28 cellular contexts compared by ENCODE assay signal in genomic region chr12:49787672-49788071, GRCh38.
"Had no signal": no experiment of that assay in that cellular context is flagged by ENCODE, and none has a peak within 500 bp of the region (broad histone marks: within the 10 kb centered on the region; RNA-seq: fewer than 3 reads in every experiment).

No MANE protein-coding gene starts in this region.

- H3K4me1 ChIP-seq: pancreas, prostate gland had no signal

- H3K4me3 ChIP-seq: left lung, lower lobe of right lung, pancreas, prostate gland, skin epidermis, stomach, testis, thyroid gland, upper lobe of right lung had no signal

- H3K36me3 ChIP-seq: pancreas, prostate gland, upper lobe of right lung had no signal

- ATAC-seq: left colon; left lung; lower lobe of right lung; naive thymus-derived CD8-positive, alpha-beta T cell; pancreas; right cardiac atrium; sciatic nerve; stimulated activated effector memory CD8-positive, alpha-beta T cell treated with anti-CD3 and anti-CD28 coated beads, Interleukin-12 subunit alpha, Interleukin-12 subunit beta, amount 100 ng/mL, for 72 hours; upper lobe of right lung had no signal

- H3K4me1 Mint-ChIP-seq: immature natural killer cell; stimulated activated effector memory CD8-positive, alpha-beta T cell treated with anti-CD3 and anti-CD28 coated beads, Interleukin-12 subunit alpha, Interleukin-12 subunit beta, amount 100 ng/mL, for 72 hours had no signal

- H3K9me3 ChIP-seq: lower lobe of right lung, pancreas, prostate gland, stomach, testis, thyroid gland, upper lobe of right lung had no signal

- H3K4me3 Mint-ChIP-seq: immature natural killer cell; naive thymus-derived CD8-positive, alpha-beta T cell; nephron; neural crest cell; stimulated activated effector memory CD8-positive, alpha-beta T cell treated with anti-CD3 and anti-CD28 coated beads, Interleukin-12 subunit alpha, Interleukin-12 subunit beta, amount 100 ng/mL, for 72 hours had no signal

- FAIRE-seq: islet of Langerhans, kidney, pancreas, urothelium cell line had no signal

- H3K27me3 ChIP-seq: left lung, pancreas, stomach, testis, thyroid gland, upper lobe of right lung had no signal

- DNase-seq: hypothalamus; immature natural killer cell; kidney; left colon; left lung; lower lobe of right lung; mammary epithelial cell; mesenchymal stem cell; naive thymus-derived CD8-positive, alpha-beta T cell; nucleus accumbens; pancreas; retina; right cardiac atrium; stimulated activated CD4-positive, alpha-beta T cell treated with anti-CD3 and anti-CD28 coated beads, Interleukin-4, amount 100 ng/mL, for 24 hours; stimulated activated naive CD4-positive, alpha-beta T cell; stomach; testis; thyroid gland; trophoblast cell; upper lobe of right lung had no signal

- H3K36me3 Mint-ChIP-seq: stimulated activated effector memory CD8-positive, alpha-beta T cell treated with anti-CD3 and anti-CD28 coated beads, Interleukin-12 subunit alpha, Interleukin-12 subunit beta, amount 100 ng/mL, for 72 hours had no signal

- H3K27ac ChIP-seq: left lung, lower lobe of right lung, pancreas, prostate gland, skin epidermis, stomach, testis, thyroid gland, upper lobe of right lung had no signal

- H3K27ac Mint-ChIP-seq: immature natural killer cell; nephron; stimulated activated effector memory CD8-positive, alpha-beta T cell treated with anti-CD3 and anti-CD28 coated beads, Interleukin-12 subunit alpha, Interleukin-12 subunit beta, amount 100 ng/mL, for 72 hours had no signal

- H3K9me3 Mint-ChIP-seq: immature natural killer cell, nephron had no signal
